In genomic region chr18:22829781-22830180, GRCh38 we compare ENCODE assay signal across 11 cellular contexts.
"Had no signal": no experiment of that assay in that cellular context is flagged by ENCODE, and none has a peak within 500 bp of the region (broad histone marks: within the 10 kb centered on the region; RNA-seq: fewer than 3 reads in every experiment).

No MANE protein-coding gene starts in this region.

- DNase-seq: activated B cell treated with CpG ODN at 0.5 μM for 24 hours; activated CD4-positive, alpha-beta T cell treated with anti-CD3 and anti-CD28 coated beads, Interleukin-2, amount 10 ng/mL, durations not matched to agents 24 days and 14 days; activated effector memory CD4-positive, alpha-beta T cell treated with Interleukin-2 at 50 U/mL for 16 hours; body of pancreas; head of caudate nucleus; left ventricle myocardium superior; stimulated activated CD4-positive, alpha-beta T cell treated with anti-CD3 and anti-CD28 coated beads, Interleukin-2, amount 100 ng/mL, for 48 hours; stimulated activated naive CD4-positive, alpha-beta T cell treated with Interleukin-2 at 50 U/mL for 16 hours had no signal

- H3K9ac ChIP-seq: parathyroid adenoma had no signal

- H3K79me2 ChIP-seq: parathyroid adenoma had no signal

- H3K4me1 ChIP-seq: body of pancreas, esophagus muscularis mucosa, parathyroid adenoma had no signal

- H3K9me3 ChIP-seq: body of pancreas, esophagus muscularis mucosa, suprapubic skin had no signal

- H3K27me3 ChIP-seq: body of pancreas, esophagus muscularis mucosa, suprapubic skin had no signal

- H2AFZ ChIP-seq: parathyroid adenoma had no signal

- ATAC-seq: body of pancreas, left ventricle myocardium superior had no signal

- H3K27ac ChIP-seq: body of pancreas, esophagus muscularis mucosa, parathyroid adenoma, suprapubic skin had no signal

- H3K36me3 ChIP-seq: esophagus muscularis mucosa, suprapubic skin had no signal

- H3K4me3 ChIP-seq: body of pancreas, esophagus muscularis mucosa, suprapubic skin had no signal
